Comparison of ENCODE assay signal across 8 cellular contexts in the genomic region with DNA sequence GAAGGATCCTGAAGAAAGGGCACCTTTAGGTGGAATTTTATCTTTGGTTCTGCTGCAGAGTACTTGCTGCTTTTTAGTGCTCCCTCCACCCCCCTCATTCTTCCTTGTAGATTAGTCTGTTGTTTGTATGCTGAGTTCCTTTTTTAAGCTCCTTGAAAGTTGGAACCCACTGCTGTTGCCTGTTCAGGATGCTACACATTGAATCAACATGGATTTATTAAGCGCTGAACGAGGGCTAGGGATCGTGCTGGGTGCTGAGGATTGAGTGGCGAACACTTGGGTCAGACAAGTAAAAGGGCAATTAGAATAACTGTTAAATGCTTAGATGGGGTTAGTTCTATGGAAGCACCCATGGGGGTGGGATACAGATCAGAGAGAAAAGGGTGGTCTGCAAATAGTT. TPM values are rescaled to one million over a fixed set of nuclear protein-coding genes. Genes with fewer than 3 reads are reported as not detected.
A peak's percentile ranks its signal among the peaks of the same experiment; 100 is the strongest.
DNase-seq lines count a peak whose midpoint lies in the region; ATAC-seq and TF ChIP-seq lines count a peak whose summit lies in the region.

No MANE protein-coding gene starts in this region.

- no peak for TF ChIP-seq EP300 in upper lobe of left lung (IDR thresholded peaks at IDR 0.05)

- H3K9me3 ChIP-seq in ascending aorta (peaks cover 0 to 36% of the 10 kb centered on the region in 2 donors), right lobe of liver (no peaks in the 10 kb centered on the region), upper lobe of left lung (no peaks in the 10 kb centered on the region)

- H3K27ac ChIP-seq in ascending aorta (peak overlapping the region; percentile 92 to 96), right lobe of liver (peak overlapping the region; percentile 87 to 96 (median 96)), upper lobe of left lung (peak overlapping the region; percentile 94 to 99 (median 98))

- H3K27me3 Mint-ChIP-seq in activated naive CD4-positive, alpha-beta T cell treated with anti-CD3 and anti-CD28 coated beads for 36 hours (ENCODE audit: low read depth), result no peaks in the 10 kb centered on the region

- no peak for DNase-seq in activated naive CD4-positive, alpha-beta T cell treated with anti-CD3 and anti-CD28 coated beads for 36 hours
- no peak for DNase-seq in activated naive CD4-positive, alpha-beta T cell treated with Interleukin-2 at 50 U/mL for 16 hours
- DNase-seq in ascending aorta (ENCODE audit: low spot score in 2 of 2) (no peak), right lobe of liver (no peak), upper lobe of left lung (no peak), cerebellar cortex (ENCODE audit: low spot score) (no peak), NCI-H2081 treated with DMSO at 0.1 percent for 48 hours (lab: John Stamatoyannopoulos, UW) (no peak), NCI-H345 (lab: John Stamatoyannopoulos, UW) (no peak)

- 87% methylated on average over 4 of the region's 4 CpGs for WGBS in right lobe of liver (ENCODE audit: insufficient coverage, low coverage, low lambda C conversion rate, missing lambda C conversion rate)
- 86 to 90% methylated on average over 4 of the region's 4 CpGs for WGBS in upper lobe of left lung, 2 donors

- H3K36me3 ChIP-seq in ascending aorta, result no peaks in the 10 kb centered on the region
- no peaks in the 10 kb centered on the region for H3K36me3 ChIP-seq in right lobe of liver
- no peaks in the 10 kb centered on the region for H3K36me3 ChIP-seq in upper lobe of left lung

- CTCF ChIA-PET in activated naive CD4-positive, alpha-beta T cell treated with anti-CD3 and anti-CD28 coated beads for 36 hours (lab: Charles Lee), result interaction anchor here (1.5 kb wide), 1 partner anchor 148 kb away, joined by 3 read pairs; no protein-coding TSS in a partner anchor

- peaks cover 18% of the 10 kb centered on the region for H3K9me3 Mint-ChIP-seq in activated naive CD4-positive, alpha-beta T cell treated with anti-CD3 and anti-CD28 coated beads for 36 hours

- H3K4me1 ChIP-seq in ascending aorta (peaks cover 10 to 41% of the 10 kb centered on the region in 2 donors), right lobe of liver (peaks cover 0 to 20% (median 6%) of the 10 kb centered on the region in 4 donors), upper lobe of left lung (peaks cover 36 to 53% (median 45%) of the 10 kb centered on the region in 4 donors)

- intact Hi-C loops in activated naive CD4-positive, alpha-beta T cell treated with anti-CD3 and anti-CD28 coated beads for 36 hours (cut with micrococcal nuclease), result loop anchor here (1.0 to 2.0 kb wide), 8 partner anchors 8 to 231 kb away; partner anchors contain the start of gene ETFBKMT
- intact Hi-C loops in ascending aorta (cut with DNase I), result loop anchor here (1.0 to 2.0 kb wide), 6 partner anchors 70 to 949 kb away; partner anchors contain the start of genes BICD1, DENND5B, DNM1L and ETFBKMT
- intact Hi-C loops in right lobe of liver (cut with DNase I), result no loop called here

- peak overlapping the region; percentile 95 for H3K4me3 Mint-ChIP-seq in activated naive CD4-positive, alpha-beta T cell treated with anti-CD3 and anti-CD28 coated beads for 36 hours

- no peak for TF ChIP-seq POLR2A in right lobe of liver (IDR thresholded peaks at IDR 0.05)
- no peak for TF ChIP-seq POLR2A in upper lobe of left lung (IDR thresholded peaks at IDR 0.05)

- H3K36me3 Mint-ChIP-seq in activated naive CD4-positive, alpha-beta T cell treated with anti-CD3 and anti-CD28 coated beads for 36 hours (ENCODE audit: low read depth), result peaks cover 29% of the 10 kb centered on the region

- no peak for TF ChIP-seq CTCF in ascending aorta (IDR thresholded peaks at IDR 0.05)
- no peak for TF ChIP-seq CTCF in right lobe of liver (IDR thresholded peaks at IDR 0.05)
- no peak for TF ChIP-seq CTCF in upper lobe of left lung (IDR thresholded peaks at IDR 0.05)

- H3K4me1 Mint-ChIP-seq in activated naive CD4-positive, alpha-beta T cell treated with anti-CD3 and anti-CD28 coated beads for 36 hours (ENCODE audit: low read depth), result peaks cover 40% of the 10 kb centered on the region

- peak overlapping the region; percentile 56 to 84 for H3K4me3 ChIP-seq in ascending aorta
- H3K4me3 ChIP-seq in right lobe of liver, result peak overlapping the region; percentile 45 to 71 (median 61)
- H3K4me3 ChIP-seq in upper lobe of left lung, result peak overlapping the region; percentile 59 to 74 (median 61)

- H3K27me3 ChIP-seq in ascending aorta, result no peaks in the 10 kb centered on the region
- no peaks in the 10 kb centered on the region for H3K27me3 ChIP-seq in right lobe of liver
- H3K27me3 ChIP-seq in upper lobe of left lung, result no peaks in the 10 kb centered on the region

- peak overlapping the region; percentile 97 for H3K27ac Mint-ChIP-seq in activated naive CD4-positive, alpha-beta T cell treated with anti-CD3 and anti-CD28 coated beads for 36 hours

- no peak for ATAC-seq in right lobe of liver
- no peak for ATAC-seq in upper lobe of left lung (ENCODE audit: low FRiP score in 2 of 2)

RNA-seq across cellular contexts. Expression of gene AMN1, which starts 0.9 kb away (rescaled TPM):
- total RNA-seq in activated naive CD4-positive, alpha-beta T cell treated with anti-CD3 and anti-CD28 coated beads for 36 hours, result 1 to 10 TPM; 6.6 to 8.0 TPM
- total RNA-seq in ascending aorta, result 0.75 TPM
- 1 to 10 TPM; 1.2 to 7.3 (median 2.8) TPM for total RNA-seq in right lobe of liver
- total RNA-seq in upper lobe of left lung, result 10 to 100 TPM in 1 of 6 donors, 1 to 10 TPM in 5; 2.1 to 15.9 (median 5.7) TPM

Comparison
In these comparisons a context has a peak if more than half of its experiments do, and no peak if none do; other contexts are left out.
1. intact Hi-C loops: an anchor here in activated naive CD4-positive, alpha-beta T cell treated with anti-CD3 and anti-CD28 coated beads for 36 hours (1.0 to 2.0 kb wide) and ascending aorta (1.0 to 2.0 kb wide); none called in right lobe of liver.